Comparison of ENCODE assay signal across 10 cellular contexts in the genomic region with DNA sequence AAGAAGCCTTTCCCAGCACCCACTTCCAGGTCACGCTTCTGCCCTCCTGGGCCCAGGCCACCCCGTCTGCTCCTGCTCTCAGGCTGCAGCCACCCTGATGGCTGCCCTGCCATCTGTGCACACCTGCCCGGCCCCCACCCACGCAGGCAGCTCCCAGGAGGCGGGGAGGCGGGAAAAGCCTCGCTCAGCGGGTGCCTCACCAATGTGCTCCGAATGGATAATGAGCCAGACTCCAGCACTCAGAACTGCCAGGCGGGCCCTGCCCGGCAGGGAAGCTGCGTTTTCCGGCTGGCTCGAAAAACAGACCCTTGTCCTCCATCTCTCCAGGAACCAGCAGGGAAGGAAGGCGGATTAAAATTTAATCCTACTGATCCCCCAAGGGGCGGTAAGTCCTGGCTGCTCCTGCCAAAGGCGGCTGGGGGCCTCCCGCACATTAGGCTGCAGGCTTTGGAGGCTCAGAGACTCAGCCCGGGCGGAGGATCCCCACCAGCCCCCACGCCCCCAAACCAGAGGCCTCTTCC.
DNase-seq lines count a peak whose midpoint lies in the region; ATAC-seq lines count a peak whose summit lies in the region.
"Had no signal": no experiment of that assay in that cellular context is flagged by ENCODE, and none has a peak within 500 bp of the region (broad histone marks: within the 10 kb centered on the region; RNA-seq: fewer than 3 reads in every experiment).

No MANE protein-coding gene starts in this region.

- H3K4me3 Mint-ChIP-seq in activated CD8-positive, alpha-beta memory T cell treated with anti-CD3 and anti-CD28 coated beads, Interleukin-2, amount 10 ng/mL, durations not matched to agents 7 days and 5 days: no peak overlapping the region

- DNase-seq in COR-L47 (lab: John Stamatoyannopoulos, UW): peak; percentile 97
- DNase-seq in NCI-H1694 treated with DMSO at 0.1 percent for 48 hours (lab: John Stamatoyannopoulos, UW): peak; percentile 39
- DNase-seq in amygdala (lab: John Stamatoyannopoulos, UW): peak in 32 of 56 donors; percentile 13 to 67 (median 34)
- no peak for DNase-seq in KBM-7
- DNase-seq in activated CD8-positive, alpha-beta memory T cell treated with anti-CD3 and anti-CD28 coated beads, Interleukin-2, amount 10 ng/mL, durations not matched to agents 7 days and 5 days: no peak
- DNase-seq: T-cell had no signal

- H3K36me3 Mint-ChIP-seq in activated CD8-positive, alpha-beta memory T cell treated with anti-CD3 and anti-CD28 coated beads, Interleukin-2, amount 10 ng/mL, durations not matched to agents 7 days and 5 days: peaks cover 31% of the 10 kb centered on the region

- H3K27ac Mint-ChIP-seq in activated CD8-positive, alpha-beta memory T cell treated with anti-CD3 and anti-CD28 coated beads, Interleukin-2, amount 10 ng/mL, durations not matched to agents 7 days and 5 days: no peak overlapping the region

- H3K9me3 Mint-ChIP-seq in activated CD8-positive, alpha-beta memory T cell treated with anti-CD3 and anti-CD28 coated beads, Interleukin-2, amount 10 ng/mL, durations not matched to agents 7 days and 5 days (ENCODE audit: low read depth): peaks cover 2% of the 10 kb centered on the region

- peaks cover 61% of the 10 kb centered on the region for H3K36me3 ChIP-seq in mesodermal cell (ENCODE audit: control insufficient read depth, insufficient read depth, low read length)

- peaks cover 52% of the 10 kb centered on the region for H3K4me1 Mint-ChIP-seq in activated CD8-positive, alpha-beta memory T cell treated with anti-CD3 and anti-CD28 coated beads, Interleukin-2, amount 10 ng/mL, durations not matched to agents 7 days and 5 days

- WGBS in mesodermal cell (ENCODE audit: insufficient coverage in 2 of 2), 2 experiments: 86 to 88% methylated on average over 11 to 19 of the region's 21 CpGs

- H3K4me1 ChIP-seq in mesodermal cell (ENCODE audit: control insufficient read depth, insufficient read depth, low read length, poor library complexity, severe bottlenecking): peaks cover 5% of the 10 kb centered on the region

- peak overlapping the region; percentile 10 for H3K27ac ChIP-seq in mesodermal cell (ENCODE audit: low read depth, low read length, severe bottlenecking)

- in situ Hi-C loops in KBM-7 (cut with MboI; ENCODE audit: low pct_unique_long_range_greater_than_20kb, low sequenced_read_pairs): no loop called here

- no peak overlapping the region for H3K4me3 ChIP-seq in mesodermal cell (ENCODE audit: extremely low read depth, insufficient read depth, low read length, poor library complexity, severe bottlenecking)
- H3K4me3 ChIP-seq: GM12878 had no signal

- ATAC-seq in HG03354 (IDR thresholded peaks at IDR 0.05; ENCODE audit: poor library complexity, severe bottlenecking, unreplicated experiment): no peak
- no peak for ATAC-seq in HG03175 (IDR thresholded peaks at IDR 0.05; ENCODE audit: unreplicated experiment)
- no peak for ATAC-seq in activated CD8-positive, alpha-beta memory T cell treated with anti-CD3 and anti-CD28 coated beads, Interleukin-2, amount 10 ng/mL, durations not matched to agents 7 days and 5 days
- ATAC-seq: GM12878, T-cell had no signal

- H3K27me3 Mint-ChIP-seq in activated CD8-positive, alpha-beta memory T cell treated with anti-CD3 and anti-CD28 coated beads, Interleukin-2, amount 10 ng/mL, durations not matched to agents 7 days and 5 days: no peaks in the 10 kb centered on the region
- H3K27me3 Mint-ChIP-seq: T-cell had no signal

- peaks cover 8% of the 10 kb centered on the region for H3K9me3 ChIP-seq in mesodermal cell (ENCODE audit: control insufficient read depth, low read length)

- CTCF ChIA-PET in activated CD8-positive, alpha-beta memory T cell treated with anti-CD3 and anti-CD28 coated beads, Interleukin-2, amount 10 ng/mL, durations not matched to agents 7 days and 5 days (lab: Charles Lee): interaction anchor here (1.5 to 4.4 kb wide), 2 partner anchors 8 to 16 kb away, joined by 3 to 49 read pairs; no protein-coding TSS in a partner anchor

Comparison
In these comparisons a context has a peak if more than half of its experiments do, and no peak if none do; other contexts are left out.
1. DNase-seq: peak in COR-L47 (single experiment), NCI-H1694 treated with DMSO at 0.1 percent for 48 hours (single experiment) and amygdala (32 of 56); none in KBM-7 (single experiment) and activated CD8-positive, alpha-beta memory T cell treated with anti-CD3 and anti-CD28 coated beads, Interleukin-2, amount 10 ng/mL, durations not matched to agents 7 days and 5 days (single experiment).